Comparison of ENCODE assay signal across 17 cellular contexts in the genomic region with DNA sequence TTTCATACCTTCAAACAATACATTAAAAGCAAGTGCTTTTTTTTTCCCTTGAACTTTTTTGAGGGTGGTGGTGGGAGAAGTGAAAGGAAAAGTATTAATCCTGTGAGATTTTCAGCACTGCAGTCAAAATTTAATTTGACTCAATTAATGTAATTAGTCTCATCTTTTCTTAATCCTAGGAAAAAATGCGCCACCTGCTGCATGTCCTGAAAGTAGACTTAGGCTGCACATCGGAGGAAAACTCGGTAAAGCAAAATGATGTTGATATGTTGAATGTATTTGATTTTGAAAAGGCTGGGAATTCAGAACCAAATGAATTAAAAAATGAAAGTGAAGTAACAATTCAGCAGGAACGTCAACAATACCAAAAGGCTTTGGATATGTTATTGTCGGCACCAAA. TPM values are rescaled to one million over a fixed set of nuclear protein-coding genes. Genes with fewer than 3 reads are reported as not detected.
DNase-seq lines count a peak whose midpoint lies in the region; ATAC-seq, FAIRE-seq and TF ChIP-seq lines count a peak whose summit lies in the region.
"Had no signal": no experiment of that assay in that cellular context is flagged by ENCODE, and none has a peak within 500 bp of the region (broad histone marks: within the 10 kb centered on the region; RNA-seq: fewer than 3 reads in every experiment).

No MANE protein-coding gene starts in this region.

- no peak for ATAC-seq in effector memory CD8-positive, alpha-beta T cell (replicated peaks)
- no peak for ATAC-seq in GM18519 (IDR thresholded peaks at IDR 0.05; ENCODE audit: low FRiP score, unreplicated experiment)
- ATAC-seq in HG03045 (IDR thresholded peaks at IDR 0.05; ENCODE audit: unreplicated experiment) = no peak
- ATAC-seq: activated T-helper 17 cell treated with anti-CD3 and anti-CD28 coated beads, Interleukin-2, amount 50 U/mL, for 72 hours; lower lobe of right lung; natural killer cell treated with Interleukin-12 subunit alpha and Interleukin-12 subunit beta and Interleukin-15 and Interleukin-18, amount 100 ng/mL, for 72 hours had no signal

- H3K4me3 ChIP-seq in NT2/D1 (ENCODE audit: insufficient read length, low read depth) (no peak overlapping the region), choroid plexus epithelial cell (ENCODE audit: low read depth, low read length) (no peak overlapping the region), ovary (no peak overlapping the region)
- H3K4me3 ChIP-seq: lower lobe of right lung had no signal

- no peaks in the 10 kb centered on the region for H3K9me3 Mint-ChIP-seq in effector memory CD8-positive, alpha-beta T cell
- H3K9me3 Mint-ChIP-seq: activated CD4-positive, alpha-beta T cell treated with anti-CD3 and anti-CD28 coated beads, Interleukin-2, amount 10 ng/mL, durations not matched to agents 7 days and 5 days; activated T-helper 17 cell treated with anti-CD3 and anti-CD28 coated beads, Interleukin-2, amount 50 U/mL, for 72 hours; CD4-positive, alpha-beta T cell; natural killer cell treated with Interleukin-12 subunit alpha and Interleukin-12 subunit beta and Interleukin-15 and Interleukin-18, amount 100 ng/mL, for 72 hours had no signal

- intact Hi-C loops in ovary (cut with DNase I) = no loop called here

- no peaks in the 10 kb centered on the region for H3K27me3 ChIP-seq in NT2/D1 (ENCODE audit: insufficient read depth, insufficient read length)
- no peaks in the 10 kb centered on the region for H3K27me3 ChIP-seq in ovary

- H3K36me3 ChIP-seq in NT2/D1 (ENCODE audit: insufficient read depth, insufficient read length, low read length) = peaks cover 6% of the 10 kb centered on the region
- no peaks in the 10 kb centered on the region for H3K36me3 ChIP-seq in ovary

- H3K27me3 Mint-ChIP-seq in effector memory CD8-positive, alpha-beta T cell = no peaks in the 10 kb centered on the region
- H3K27me3 Mint-ChIP-seq: activated CD4-positive, alpha-beta T cell treated with anti-CD3 and anti-CD28 coated beads, Interleukin-2, amount 10 ng/mL, durations not matched to agents 7 days and 5 days; activated T-helper 17 cell treated with anti-CD3 and anti-CD28 coated beads, Interleukin-2, amount 50 U/mL, for 72 hours; CD4-positive, alpha-beta T cell; natural killer cell treated with Interleukin-12 subunit alpha and Interleukin-12 subunit beta and Interleukin-15 and Interleukin-18, amount 100 ng/mL, for 72 hours had no signal

- WGBS in ovary, 3 donors = 87 to 90% (median 87%) methylated on average over 5 of the region's 5 CpGs

- no peak for DNase-seq in D721Med (ENCODE audit: insufficient read length, low spot score)
- DNase-seq in NT2/D1 (ENCODE audit: low read depth, low spot score) = peak; percentile 1
- DNase-seq in choroid plexus epithelial cell (ENCODE audit: low read depth) = peak; percentile 27
- DNase-seq in lung microvascular endothelial cell (ENCODE audit: low read depth in 2 of 2) = peak; percentile 6 to 21
- no peak for DNase-seq in effector memory CD8-positive, alpha-beta T cell
- DNase-seq in ovary = no peak
- DNase-seq: activated CD4-positive, alpha-beta T cell treated with anti-CD3 and anti-CD28 coated beads, Interleukin-2, amount 10 ng/mL, durations not matched to agents 7 days and 5 days; anterior cingulate cortex; CD4-positive, alpha-beta T cell; effector CD8-positive, alpha-beta T cell; H7; lower lobe of right lung; T-helper 2 cell had no signal

- peak; percentile 84 for FAIRE-seq in D721Med (lab: Jason Lieb, UNC)

- TF ChIP-seq POLR2A in ovary (IDR thresholded peaks at IDR 0.05) = no peak

- H3K9me3 ChIP-seq in NT2/D1 (ENCODE audit: insufficient read depth, low read length) = no peaks in the 10 kb centered on the region
- H3K9me3 ChIP-seq in ovary = no peaks in the 10 kb centered on the region
- H3K9me3 ChIP-seq: lower lobe of right lung had no signal

- H3K4me1 ChIP-seq in NT2/D1 (ENCODE audit: insufficient read depth, insufficient read length) (no peaks in the 10 kb centered on the region), ovary (ENCODE audit: insufficient read depth) (no peaks in the 10 kb centered on the region)
- H3K4me1 ChIP-seq: lower lobe of right lung had no signal

- no peaks in the 10 kb centered on the region for H3K4me1 Mint-ChIP-seq in effector memory CD8-positive, alpha-beta T cell (ENCODE audit: low read depth in 2 of 2)
- H3K4me1 Mint-ChIP-seq: activated CD4-positive, alpha-beta T cell treated with anti-CD3 and anti-CD28 coated beads, Interleukin-2, amount 10 ng/mL, durations not matched to agents 7 days and 5 days; activated T-helper 17 cell treated with anti-CD3 and anti-CD28 coated beads, Interleukin-2, amount 50 U/mL, for 72 hours had no signal

- no peak overlapping the region for H3K4me3 Mint-ChIP-seq in effector memory CD8-positive, alpha-beta T cell
- H3K4me3 Mint-ChIP-seq: activated CD4-positive, alpha-beta T cell treated with anti-CD3 and anti-CD28 coated beads, Interleukin-2, amount 10 ng/mL, durations not matched to agents 7 days and 5 days; activated T-helper 17 cell treated with anti-CD3 and anti-CD28 coated beads, Interleukin-2, amount 50 U/mL, for 72 hours; CD4-positive, alpha-beta T cell; natural killer cell treated with Interleukin-12 subunit alpha and Interleukin-12 subunit beta and Interleukin-15 and Interleukin-18, amount 100 ng/mL, for 72 hours had no signal

- no peak overlapping the region for H3K27ac Mint-ChIP-seq in effector memory CD8-positive, alpha-beta T cell
- H3K27ac Mint-ChIP-seq: activated CD4-positive, alpha-beta T cell treated with anti-CD3 and anti-CD28 coated beads, Interleukin-2, amount 10 ng/mL, durations not matched to agents 7 days and 5 days; activated T-helper 17 cell treated with anti-CD3 and anti-CD28 coated beads, Interleukin-2, amount 50 U/mL, for 72 hours; CD4-positive, alpha-beta T cell; natural killer cell treated with Interleukin-12 subunit alpha and Interleukin-12 subunit beta and Interleukin-15 and Interleukin-18, amount 100 ng/mL, for 72 hours had no signal

- H3K9ac ChIP-seq in NT2/D1 (ENCODE audit: insufficient read length, low read depth) = no peak overlapping the region

- TF ChIP-seq CTCF in D721Med (IDR thresholded peaks at IDR 0.05; ENCODE audit: insufficient read depth, missing control alignments) = peak; percentile 43
- peak; percentile 68 for TF ChIP-seq CTCF in choroid plexus epithelial cell (conservative IDR thresholded peaks at IDR 0.05; ENCODE audit: low read depth, low read length)
- no peak for TF ChIP-seq CTCF in ovary (IDR thresholded peaks at IDR 0.05)

- TF ChIP-seq EP300 in ovary (IDR thresholded peaks at IDR 0.05) = no peak

- H3K36me3 Mint-ChIP-seq in effector memory CD8-positive, alpha-beta T cell (ENCODE audit: insufficient read depth) = no peaks in the 10 kb centered on the region
- H3K36me3 Mint-ChIP-seq: natural killer cell treated with Interleukin-12 subunit alpha and Interleukin-12 subunit beta and Interleukin-15 and Interleukin-18, amount 100 ng/mL, for 72 hours had no signal

- no peak overlapping the region for H3K27ac ChIP-seq in ovary
- H3K27ac ChIP-seq: lower lobe of right lung had no signal

RNA-seq across cellular contexts. Expression of gene SPATA7, which starts 52.2 kb away (rescaled TPM):
- total RNA-seq in lung microvascular endothelial cell (5.9 and 6.2 TPM in 2 replicates), ovary (10 to 100 TPM; 20.3 to 56.0 (median 30.1) TPM)
- 10 to 100 TPM; 14.3 to 21.8 TPM for polyA plus RNA-seq in ovary

Comparison
In these comparisons a context has a peak if more than half of its experiments do, and no peak if none do; other contexts are left out.
1. DNase-seq: peak in NT2/D1 (single experiment), choroid plexus epithelial cell (single experiment) and lung microvascular endothelial cell (2 of 2); none in D721Med (single experiment), effector memory CD8-positive, alpha-beta T cell (0 of 3) and ovary (0 of 5).
2. CTCF ChIP-seq: peak in D721Med (single experiment) and choroid plexus epithelial cell (single experiment); none in ovary (0 of 3).